ENCODE assay signal across 1 cellular context in the genomic region with DNA sequence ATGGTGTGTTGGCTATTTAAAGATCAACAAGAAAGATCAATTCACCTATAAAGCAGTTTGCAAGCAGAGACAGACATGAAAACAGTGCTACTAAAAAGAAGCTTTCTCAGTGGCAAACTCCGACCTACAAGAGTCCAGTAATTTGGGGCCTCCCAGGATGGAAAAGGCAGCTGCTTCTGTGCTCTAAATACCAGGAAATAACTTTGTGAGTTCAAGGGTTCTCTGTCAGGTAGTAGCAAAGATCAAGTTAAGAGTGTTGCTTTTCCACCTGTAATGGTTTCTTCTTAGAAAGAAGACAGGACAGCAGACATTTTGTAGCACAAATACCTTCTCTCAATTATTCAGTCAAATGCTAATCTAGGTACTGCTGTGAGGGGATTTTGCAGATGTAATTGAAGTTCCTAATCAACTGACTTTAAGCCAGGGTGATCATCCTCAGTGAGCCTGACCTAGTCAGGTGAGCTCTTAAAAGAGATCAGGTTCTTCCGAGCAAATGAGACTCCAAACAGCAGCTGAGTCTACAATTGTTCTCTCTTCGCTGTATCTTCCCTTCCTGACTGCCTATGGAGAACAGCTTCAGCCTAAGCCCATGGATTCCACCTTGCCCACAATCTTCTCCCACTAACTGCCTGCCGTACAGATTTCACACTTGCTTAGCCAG.
TF ChIP-seq lines count a peak whose summit lies in the region.

No MANE protein-coding gene starts in this region.

TF ChIP-seq in H1, 55 proteins besides CTCF, POLR2A, EP300 and RAD21:
- TF ChIP-seq, protein P1, sequence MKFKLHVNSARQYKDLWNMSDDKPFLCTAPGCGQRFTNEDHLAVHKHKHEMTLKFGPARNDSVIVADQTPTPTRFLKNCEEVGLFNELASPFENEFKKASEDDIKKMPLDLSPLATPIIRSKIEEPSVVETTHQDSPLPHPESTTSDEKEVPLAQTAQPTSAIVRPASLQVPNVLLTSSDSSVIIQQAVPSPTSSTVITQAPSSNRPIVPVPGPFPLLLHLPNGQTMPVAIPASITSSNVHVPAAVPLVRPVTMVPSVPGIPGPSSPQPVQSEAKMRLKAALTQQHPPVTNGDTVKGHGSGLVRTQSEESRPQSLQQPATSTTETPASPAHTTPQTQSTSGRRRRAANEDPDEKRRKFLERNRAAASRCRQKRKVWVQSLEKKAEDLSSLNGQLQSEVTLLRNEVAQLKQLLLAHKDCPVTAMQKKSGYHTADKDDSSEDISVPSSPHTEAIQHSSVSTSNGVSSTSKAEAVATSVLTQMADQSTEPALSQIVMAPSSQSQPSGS (IDR thresholded peaks at IDR 0.05; ENCODE audit: low read length): no peak
- TF ChIP-seq KDM1A (IDR thresholded peaks at IDR 0.05; ENCODE audit: borderline replicate concordance, low read length): 0 out of 2 replicates have a peak, but pooled peaks have one; percentile 38
- no peak for TF ChIP-seq GTF2F1 (IDR thresholded peaks at IDR 0.05; ENCODE audit: borderline replicate concordance, low read depth, low read length)
- no peak for TF ChIP-seq SP2 (IDR thresholded peaks at IDR 0.05; ENCODE audit: low read length)
